ENCODE assay signal across 1 cellular context in genomic region chr18:57146956-57147636, GRCh38.
TF ChIP-seq lines count a peak whose summit lies in the region.

TSS of gene BOD1L2 (plus strand) at chr18:57147087. CDS start at chr18:57147313, 226 bp downstream.

TF ChIP-seq in WTC11, 78 proteins besides CTCF, POLR2A, EP300 and RAD21 (continued from another document):
- TF ChIP-seq HMGXB4 (CRISPR knock-in tag; IDR thresholded peaks at IDR 0.05) (no peak), TCF7 (CRISPR knock-in tag; IDR thresholded peaks at IDR 0.05; ENCODE audit: low read depth) (no peak), ATF2 (CRISPR knock-in tag; IDR thresholded peaks at IDR 0.05; ENCODE audit: borderline replicate concordance, low read depth) (no peak), ZNF512 (CRISPR knock-in tag; IDR thresholded peaks at IDR 0.05; ENCODE audit: borderline replicate concordance) (no peak), RELA (CRISPR knock-in tag; IDR thresholded peaks at IDR 0.05; ENCODE audit: borderline replicate concordance) (no peak), ATF6 (CRISPR knock-in tag; IDR thresholded peaks at IDR 0.05) (no peak), ZNF425 (CRISPR knock-in tag; conservative IDR thresholded peaks at IDR 0.05) (no peak)
